ENCODE assay signal across 2 cellular contexts in genomic region chr11:4559527-4560440, GRCh38.
TF ChIP-seq lines count a peak whose summit lies in the region.

No MANE protein-coding gene starts in this region.

TF ChIP-seq in GM23338, 12 proteins besides CTCF, POLR2A, EP300 and RAD21:
- TF ChIP-seq REST (IDR thresholded peaks at IDR 0.05; ENCODE audit: unreplicated experiment) (no peak), CREB1 (CRISPR knock-in tag; IDR thresholded peaks at IDR 0.05; ENCODE audit: low read depth) (no peak), ZNF114 (CRISPR knock-in tag; IDR thresholded peaks at IDR 0.05) (no peak), EZH2phosphoT487 (IDR thresholded peaks at IDR 0.05; ENCODE audit: unreplicated experiment) (no peak), ZNF331 (CRISPR knock-in tag; IDR thresholded peaks at IDR 0.05; ENCODE audit: low read depth) (no peak), STAT1 (IDR thresholded peaks at IDR 0.05; ENCODE audit: unreplicated experiment) (no peak), JUNB (IDR thresholded peaks at IDR 0.05; ENCODE audit: unreplicated experiment) (no peak), ETS1 (IDR thresholded peaks at IDR 0.05) (no peak)

TF ChIP-seq in WTC11, 78 proteins besides CTCF, POLR2A, EP300 and RAD21 (continued from another document):
- TF ChIP-seq ZNF232 (CRISPR knock-in tag; IDR thresholded peaks at IDR 0.05) (no peak), CBFB (CRISPR knock-in tag; IDR thresholded peaks at IDR 0.05; ENCODE audit: low read depth) (no peak), ERG (CRISPR knock-in tag; IDR thresholded peaks at IDR 0.05) (no peak), TCF7 (CRISPR knock-in tag; IDR thresholded peaks at IDR 0.05; ENCODE audit: low read depth) (no peak), ZBTB21 (CRISPR knock-in tag; IDR thresholded peaks at IDR 0.05; ENCODE audit: borderline replicate concordance) (no peak), GRHL2 (CRISPR knock-in tag; IDR thresholded peaks at IDR 0.05; ENCODE audit: insufficient replicate concordance, severe bottlenecking) (no peak)
